8 cellular contexts compared by ENCODE assay signal in genomic region chr2:231925303-231926179, GRCh38. TPM values are rescaled to one million over a fixed set of nuclear protein-coding genes. Genes with fewer than 3 reads are reported as not detected.
DNase-seq lines count a peak whose midpoint lies in the region; ATAC-seq and TF ChIP-seq lines count a peak whose summit lies in the region.

No MANE protein-coding gene starts in this region.

- peak; percentile 74 for ATAC-seq in stimulated activated memory B cell treated with anti-CD40 and anti-IgM and Interleukin-4, amounts not matched to agents 10 μg/mL and 1 μg/mL and 100 μg/mL, for 72 hours
- no peak for ATAC-seq in HG03565 (IDR thresholded peaks at IDR 0.05; ENCODE audit: unreplicated experiment)

- H3K4me3 Mint-ChIP-seq in nephron = peak overlapping the region in 2 of 3 experiments; percentile 47 to 64
- peak overlapping the region; percentile 51 for H3K4me3 Mint-ChIP-seq in stimulated activated memory B cell treated with anti-CD40 and anti-IgM and Interleukin-4, amounts not matched to agents 10 μg/mL and 1 μg/mL and 100 μg/mL, for 72 hours

- H3K4me1 Mint-ChIP-seq in nephron = peaks cover 33% of the 10 kb centered on the region
- peaks cover 25% of the 10 kb centered on the region for H3K4me1 Mint-ChIP-seq in stimulated activated memory B cell treated with anti-CD40 and anti-IgM and Interleukin-4, amounts not matched to agents 10 μg/mL and 1 μg/mL and 100 μg/mL, for 72 hours

- H3K4me3 ChIP-seq in fibroblast of the aortic adventitia (ENCODE audit: low read depth, low read length) = peak overlapping the region; percentile 48

- TF ChIP-seq CTCF in fibroblast of the aortic adventitia (IDR thresholded peaks at IDR 0.05; ENCODE audit: insufficient read depth, low read length) = peak; percentile 70
- TF ChIP-seq CTCF in nephron (IDR thresholded peaks at IDR 0.05; ENCODE audit: unreplicated experiment in 3 of 3) = peak; percentile 91 to 98 (median 91)

- H3K27ac Mint-ChIP-seq in nephron = no peak overlapping the region
- H3K27ac Mint-ChIP-seq in stimulated activated memory B cell treated with anti-CD40 and anti-IgM and Interleukin-4, amounts not matched to agents 10 μg/mL and 1 μg/mL and 100 μg/mL, for 72 hours = no peak overlapping the region

- H3K9me3 Mint-ChIP-seq in nephron = no peaks in the 10 kb centered on the region
- H3K9me3 Mint-ChIP-seq in stimulated activated memory B cell treated with anti-CD40 and anti-IgM and Interleukin-4, amounts not matched to agents 10 μg/mL and 1 μg/mL and 100 μg/mL, for 72 hours = no peaks in the 10 kb centered on the region

- H3K36me3 Mint-ChIP-seq in nephron (ENCODE audit: low read depth) = no peaks in the 10 kb centered on the region
- no peaks in the 10 kb centered on the region for H3K36me3 Mint-ChIP-seq in stimulated activated memory B cell treated with anti-CD40 and anti-IgM and Interleukin-4, amounts not matched to agents 10 μg/mL and 1 μg/mL and 100 μg/mL, for 72 hours

- H3K27me3 Mint-ChIP-seq in nephron (ENCODE audit: low read depth) = peaks cover 76% of the 10 kb centered on the region
- H3K27me3 Mint-ChIP-seq in stimulated activated memory B cell treated with anti-CD40 and anti-IgM and Interleukin-4, amounts not matched to agents 10 μg/mL and 1 μg/mL and 100 μg/mL, for 72 hours = peaks cover 74% of the 10 kb centered on the region

- DNase-seq in GM03348 (ENCODE audit: low spot score) (peak; percentile 96), HPDE6-E6E7 (ENCODE audit: extremely low spot score) (peak; percentile 74), RKO (ENCODE audit: low spot score) (peak; percentile 50), fibroblast of the aortic adventitia (ENCODE audit: low read depth) (peak; percentile 87)
- peak; percentile 49 for DNase-seq in activated effector memory CD4-positive, alpha-beta T cell treated with Interleukin-2 at 50 U/mL for 16 hours

RNA-seq across cellular contexts. Expression of gene NPPC, which starts 0.7 kb away (rescaled TPM):
- not detected in 2 replicates for total RNA-seq in fibroblast of the aortic adventitia (ENCODE audit: low replicate concordance)

RNA-seq across cellular contexts. Expression of gene DIS3L2, which starts 36.0 kb away (rescaled TPM):
- 24.9 and 36.3 TPM in 2 replicates for total RNA-seq in fibroblast of the aortic adventitia (ENCODE audit: low replicate concordance)
